ENCODE assay signal across 8 cellular contexts in genomic region chr22:50620861-50621490, GRCh38. TPM values are rescaled to one million over a fixed set of nuclear protein-coding genes. Genes with fewer than 3 reads are reported as not detected.
DNase-seq lines count a peak whose midpoint lies in the region; ATAC-seq lines count a peak whose summit lies in the region.

No MANE protein-coding gene starts in this region.

- H3K27ac ChIP-seq in epithelial cell of prostate: peak overlapping the region; percentile 87
- peak overlapping the region in 16 of 21 experiments; percentile 41 to 93 (median 70) for H3K27ac ChIP-seq in skin epidermis

- DNase-seq in NCI-H345 (lab: John Stamatoyannopoulos, UW) (peak; percentile 51), NCI-H345 treated with DMSO at 0.1 percent for 48 hours (lab: John Stamatoyannopoulos, UW; ENCODE audit: unreplicated experiment) (no peak), epithelial cell of prostate (ENCODE audit: low read depth, low spot score) (no peak), NCI-H82 (lab: John Stamatoyannopoulos, UW) (no peak), SW 1271 (lab: John Stamatoyannopoulos, UW) (no peak)
- DNase-seq in activated CD4-positive, alpha-beta T cell treated with anti-CD3 and anti-CD28 coated beads, Interleukin-2, amount 10 ng/mL, durations not matched to agents 24 days and 14 days: peak; percentile 92

- H3K4me1 Mint-ChIP-seq in activated CD4-positive, alpha-beta T cell treated with anti-CD3 and anti-CD28 coated beads, Interleukin-2, amount 10 ng/mL, durations not matched to agents 24 days and 14 days: peaks cover 35% of the 10 kb centered on the region

- peak overlapping the region; percentile 99 for H3K27ac Mint-ChIP-seq in activated CD4-positive, alpha-beta T cell treated with anti-CD3 and anti-CD28 coated beads, Interleukin-2, amount 10 ng/mL, durations not matched to agents 24 days and 14 days

- intact Hi-C loops in activated CD4-positive, alpha-beta T cell treated with anti-CD3 and anti-CD28 coated beads, Interleukin-2, amount 10 ng/mL, durations not matched to agents 24 days and 14 days (cut with micrococcal nuclease): loop anchor here (1.0 to 2.0 kb wide), 7 partner anchors 39 to 376 kb away; partner anchors contain the start of genes CHKB, NCAPH2, PPP6R2 and SCO2

- H3K4me3 Mint-ChIP-seq in activated CD4-positive, alpha-beta T cell treated with anti-CD3 and anti-CD28 coated beads, Interleukin-2, amount 10 ng/mL, durations not matched to agents 24 days and 14 days: peak overlapping the region; percentile 85

- no peaks in the 10 kb centered on the region for H3K9me3 Mint-ChIP-seq in activated CD4-positive, alpha-beta T cell treated with anti-CD3 and anti-CD28 coated beads, Interleukin-2, amount 10 ng/mL, durations not matched to agents 24 days and 14 days

- H3K36me3 Mint-ChIP-seq in activated CD4-positive, alpha-beta T cell treated with anti-CD3 and anti-CD28 coated beads, Interleukin-2, amount 10 ng/mL, durations not matched to agents 24 days and 14 days (ENCODE audit: low read depth): peaks cover 9% of the 10 kb centered on the region

- H3K4me3 ChIP-seq in skin epidermis: peak overlapping the region; percentile 5 to 35 (median 20)

- peak; percentile 25 for ATAC-seq in HG03457 (IDR thresholded peaks at IDR 0.05; ENCODE audit: unreplicated experiment)

- no peaks in the 10 kb centered on the region for H3K27me3 Mint-ChIP-seq in activated CD4-positive, alpha-beta T cell treated with anti-CD3 and anti-CD28 coated beads, Interleukin-2, amount 10 ng/mL, durations not matched to agents 24 days and 14 days

RNA-seq across cellular contexts. Expression of gene ARSA, which starts 7.0 kb away (rescaled TPM):
- total RNA-seq in activated CD4-positive, alpha-beta T cell treated with anti-CD3 and anti-CD28 coated beads, Interleukin-2, amount 10 ng/mL, durations not matched to agents 24 days and 14 days: 20.6 and 22.1 TPM in 2 replicates

RNA-seq across cellular contexts. Expression of gene MAPK8IP2, which starts 20.4 kb away (rescaled TPM):
- 0.19 TPM in 2 replicates for total RNA-seq in activated CD4-positive, alpha-beta T cell treated with anti-CD3 and anti-CD28 coated beads, Interleukin-2, amount 10 ng/mL, durations not matched to agents 24 days and 14 days

RNA-seq across cellular contexts. Expression of gene CHKB, which starts 38.3 kb away (rescaled TPM):
- total RNA-seq in activated CD4-positive, alpha-beta T cell treated with anti-CD3 and anti-CD28 coated beads, Interleukin-2, amount 10 ng/mL, durations not matched to agents 24 days and 14 days: 83.2 and 84.7 TPM in 2 replicates

RNA-seq across cellular contexts. Expression of gene CPT1B, which starts 42.7 kb away (rescaled TPM):
- 63.1 and 71.5 TPM in 2 replicates for total RNA-seq in activated CD4-positive, alpha-beta T cell treated with anti-CD3 and anti-CD28 coated beads, Interleukin-2, amount 10 ng/mL, durations not matched to agents 24 days and 14 days

RNA-seq across cellular contexts. Expression of gene SHANK3, which starts 51.6 kb away (rescaled TPM):
- total RNA-seq in activated CD4-positive, alpha-beta T cell treated with anti-CD3 and anti-CD28 coated beads, Interleukin-2, amount 10 ng/mL, durations not matched to agents 24 days and 14 days: 0.17 and 0.21 TPM in 2 replicates

Comparison
In these comparisons a context has a peak if more than half of its experiments do, and no peak if none do; other contexts are left out.
1. DNase-seq: peak in NCI-H345 (single experiment) and activated CD4-positive, alpha-beta T cell treated with anti-CD3 and anti-CD28 coated beads, Interleukin-2, amount 10 ng/mL, durations not matched to agents 24 days and 14 days (single experiment); none in NCI-H345 treated with DMSO at 0.1 percent for 48 hours (single experiment), epithelial cell of prostate (single experiment), NCI-H82 (single experiment) and SW 1271 (0 of 2).